8 cellular contexts compared by ENCODE assay signal in the genomic region with DNA sequence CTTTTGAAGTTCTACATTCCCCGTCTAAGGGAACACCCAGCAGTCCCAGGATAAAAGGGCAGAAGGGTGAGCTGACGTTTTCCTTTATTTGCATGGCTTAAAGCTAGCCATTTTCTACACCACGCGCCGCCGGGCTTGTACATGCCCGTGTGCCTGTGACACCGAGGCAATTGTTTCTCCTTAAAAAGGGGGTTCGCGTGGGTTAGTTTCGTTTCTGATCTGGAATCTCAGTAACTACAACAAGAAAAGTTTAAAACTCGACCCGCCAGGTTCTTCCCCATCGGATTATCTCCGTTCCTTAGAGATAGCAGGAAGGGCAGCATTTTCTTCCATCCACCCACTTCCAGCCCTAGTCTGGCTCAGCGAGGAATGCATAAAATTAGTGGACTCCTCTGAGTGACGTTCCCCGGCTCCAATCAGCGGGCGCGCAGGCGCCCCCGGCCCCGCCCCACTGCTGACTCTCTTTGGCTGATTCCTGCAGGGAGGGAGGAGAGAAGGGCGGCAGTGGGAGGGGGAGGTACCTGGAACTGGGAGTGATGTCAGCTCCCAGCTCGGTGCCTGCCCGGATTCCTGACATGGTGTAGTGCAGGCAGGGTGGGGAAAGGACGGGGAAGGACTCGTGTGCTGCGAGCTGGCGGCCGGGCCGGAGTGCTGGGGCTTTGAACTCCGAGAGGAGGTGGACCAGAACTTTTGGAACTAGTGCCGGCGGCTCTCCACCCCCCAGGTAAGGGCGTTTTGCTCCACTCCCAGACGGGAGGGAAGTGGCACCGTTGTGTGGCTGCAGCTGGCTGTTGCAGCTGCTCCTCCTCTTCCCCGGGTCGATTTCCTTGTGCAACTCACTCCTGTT. TPM values are rescaled to one million over a fixed set of nuclear protein-coding genes. Genes with fewer than 3 reads are reported as not detected.
DNase-seq lines count a peak whose midpoint lies in the region; ATAC-seq, FAIRE-seq and TF ChIP-seq lines count a peak whose summit lies in the region.

PPFIBP1 (plus strand) TSS at position 565 of the 847 bp plus-strand sequence. CDS start 109,191 bp downstream, outside the sequence.

- H3K9ac ChIP-seq in OCI-LY3 (ENCODE audit: low read length) = peak within 1 kb of the TSS; percentile 76

- H3K4me3 Mint-ChIP-seq in mesothelial cell of epicardium = peak within 1 kb of the TSS; percentile 78

- no peaks in the 10 kb centered on the region for H3K36me3 ChIP-seq in OCI-LY3 (replicated peaks; ENCODE audit: low read depth, low read length)

- FAIRE-seq in D721Med (lab: Jason Lieb, UNC) (no peak), endometrium (lab: Jason Lieb, UNC) (peak; percentile 93)

- no peak for TF ChIP-seq CTCF in D721Med (IDR thresholded peaks at IDR 0.05; ENCODE audit: insufficient read depth, missing control alignments)
- 0 out of 2 replicates have a peak, but pooled peaks have one; percentile 1 for TF ChIP-seq CTCF in OCI-LY3 (IDR thresholded peaks at IDR 0.05; ENCODE audit: low read depth, low read length)
- TF ChIP-seq CTCF in mesothelial cell of epicardium (IDR thresholded peaks at IDR 0.05; ENCODE audit: unreplicated experiment) = no peak

- DNase-seq in D721Med (ENCODE audit: insufficient read length, low spot score) (peak; percentile 60), HuH-7 (ENCODE audit: low spot score) (peak; percentile 96), mesothelial cell of epicardium (ENCODE audit: low spot score in 2 of 2, unreplicated experiment in 2 of 2) (peak; percentile 95 to 98)
- DNase-seq in activated CD8-positive, alpha-beta memory T cell treated with anti-CD3 and anti-CD28 coated beads, Interleukin-2, amount 50 U/mL, for 48 hours = peak; percentile 100
- DNase-seq in stimulated activated CD8-positive, alpha-beta memory T cell treated with anti-CD3 and anti-CD28 coated beads, Interleukin-15, amount 100 ng/mL, for 48 hours (ENCODE audit: low read depth in 2 of 2) = peak; percentile 93 to 97

- H3K27ac Mint-ChIP-seq in mesothelial cell of epicardium = peak within 1 kb of the TSS; percentile 91

- no peaks in the 10 kb centered on the region for H3K36me3 Mint-ChIP-seq in mesothelial cell of epicardium

- ATAC-seq in GM21447 (IDR thresholded peaks at IDR 0.05; ENCODE audit: unreplicated experiment) = peak; percentile 90

- peak within 1 kb of the TSS; percentile 99 for H2AFZ ChIP-seq in OCI-LY3 (ENCODE audit: low read depth, low read length)

- no peaks in the 10 kb centered on the region for H4K20me1 ChIP-seq in OCI-LY3 (ENCODE audit: insufficient read depth, low read length)

- H3K4me2 ChIP-seq in OCI-LY3 (ENCODE audit: low read length) = peak within 1 kb of the TSS; percentile 90

- H3K27ac ChIP-seq in OCI-LY3 (ENCODE audit: low read length) = no peak within 1 kb of the TSS

- H3K9me3 ChIP-seq in OCI-LY3 (ENCODE audit: insufficient read depth, low read length) = no peaks in the 10 kb centered on the region

- H3K4me1 ChIP-seq in OCI-LY3 (ENCODE audit: low read length) = peaks cover 6% of the 10 kb centered on the region

- H3K79me2 ChIP-seq in OCI-LY3 (ENCODE audit: low read length) = no peaks in the 10 kb centered on the region

- no peaks in the 10 kb centered on the region for H3K27me3 Mint-ChIP-seq in mesothelial cell of epicardium (ENCODE audit: low read depth)

- peaks cover 42% of the 10 kb centered on the region for H3K27me3 ChIP-seq in OCI-LY3 (ENCODE audit: low read depth, low read length)

- peaks cover 67% of the 10 kb centered on the region for H3K4me1 Mint-ChIP-seq in mesothelial cell of epicardium

- no peaks in the 10 kb centered on the region for H3K9me3 Mint-ChIP-seq in mesothelial cell of epicardium

- H3K4me3 ChIP-seq in OCI-LY3 (ENCODE audit: low read length) = peak within 1 kb of the TSS; percentile 91

RNA-seq across cellular contexts. Expression of gene PPFIBP1, which starts in this region (rescaled TPM):
- total RNA-seq in mesothelial cell of epicardium = 101 to 105 TPM (median 102 TPM) in 3 replicates
